In the genomic region with DNA sequence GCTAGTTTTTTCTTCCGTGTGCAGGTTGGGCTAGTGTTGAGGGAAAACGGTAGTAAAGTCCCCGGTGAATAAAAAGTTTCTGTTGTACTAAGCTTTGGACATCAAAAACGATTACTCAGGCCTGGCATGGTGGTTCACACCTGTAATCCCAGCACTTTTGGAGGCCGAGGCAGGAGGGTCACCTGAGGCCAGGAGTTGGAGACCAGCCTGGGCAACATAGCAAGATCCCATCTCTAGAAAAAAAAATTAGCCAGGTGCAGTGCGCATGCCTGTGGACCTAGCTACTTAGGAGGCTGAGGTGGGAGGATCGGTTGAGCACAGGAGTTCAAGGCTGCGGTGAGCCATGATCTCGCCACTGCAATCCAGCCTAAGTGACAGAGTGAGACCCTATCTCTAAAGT, we compare ENCODE assay signal across 30 cellular contexts.
"Had no signal": no experiment of that assay in that cellular context is flagged by ENCODE, and none has a peak within 500 bp of the region (broad histone marks: within the 10 kb centered on the region; RNA-seq: fewer than 3 reads in every experiment).

No MANE protein-coding gene starts in this region.

- H3K9me3 ChIP-seq: adrenal gland, body of pancreas, colonic mucosa, esophagus squamous epithelium, gastroesophageal sphincter, heart right ventricle had no signal

- H3K27me3 Mint-ChIP-seq: activated naive CD4-positive, alpha-beta T cell treated with anti-CD3 and anti-CD28 coated beads, Interleukin-2, amount 50 U/mL, for 24 hours; activated T-helper 17 cell treated with anti-CD3 and anti-CD28 coated beads, Interleukin-2, amount 50 U/mL, for 72 hours had no signal

- H3K36me3 ChIP-seq: adrenal gland, colonic mucosa, esophagus squamous epithelium, gastroesophageal sphincter had no signal

- H3K4me3 ChIP-seq: adrenal gland, body of pancreas, colonic mucosa, esophagus squamous epithelium, gastroesophageal sphincter, heart right ventricle had no signal

- H3K4me1 ChIP-seq: adrenal gland, colonic mucosa, esophagus squamous epithelium had no signal

- FAIRE-seq: endometrium, endothelial cell of umbilical vein had no signal

- H3K27me3 ChIP-seq: adrenal gland, body of pancreas, colonic mucosa, esophagus squamous epithelium, gastroesophageal sphincter, heart right ventricle had no signal

- H3K27ac ChIP-seq: adrenal gland, body of pancreas, colonic mucosa, epithelial cell of prostate, esophagus squamous epithelium, gastroesophageal sphincter had no signal

- H3K27ac Mint-ChIP-seq: activated CD8-positive, alpha-beta T cell treated with anti-CD3 and anti-CD28 coated beads for 36 hours; activated naive CD4-positive, alpha-beta T cell treated with anti-CD3 and anti-CD28 coated beads for 36 hours; activated naive CD4-positive, alpha-beta T cell treated with anti-CD3 and anti-CD28 coated beads, Interleukin-2, amount 50 U/mL, for 24 hours; activated naive CD8-positive, alpha-beta T cell treated with anti-CD3 and anti-CD28 coated beads for 36 hours; activated naive CD8-positive, alpha-beta T cell treated with anti-CD3 and anti-CD28 coated beads, Interleukin-2, amount 50 U/mL, for 24 hours; activated T-helper 17 cell treated with anti-CD3 and anti-CD28 coated beads, Interleukin-2, amount 50 U/mL, for 72 hours; T-helper 1 cell treated with Interleukin-12 subunit alpha and Interleukin-12 subunit beta and Interleukin-4 antibody, amounts not matched to agents 30 μg/mL and 1 μg/mL, for 36 hours had no signal

- H3K9me3 Mint-ChIP-seq: activated CD8-positive, alpha-beta T cell treated with anti-CD3 and anti-CD28 coated beads for 36 hours; activated naive CD4-positive, alpha-beta T cell treated with anti-CD3 and anti-CD28 coated beads for 36 hours; activated naive CD4-positive, alpha-beta T cell treated with anti-CD3 and anti-CD28 coated beads, Interleukin-2, amount 50 U/mL, for 24 hours; activated naive CD8-positive, alpha-beta T cell treated with anti-CD3 and anti-CD28 coated beads for 36 hours; activated naive CD8-positive, alpha-beta T cell treated with anti-CD3 and anti-CD28 coated beads, Interleukin-2, amount 50 U/mL, for 24 hours; activated T-cell treated with anti-CD3 and anti-CD28 coated beads, Interleukin-2, amount 50 U/mL, for 4 hours; activated T-helper 17 cell treated with anti-CD3 and anti-CD28 coated beads, Interleukin-2, amount 50 U/mL, for 72 hours; T-cell; T-helper 1 cell treated with Interleukin-12 subunit alpha and Interleukin-12 subunit beta and Interleukin-4 antibody, amounts not matched to agents 30 μg/mL and 1 μg/mL, for 36 hours had no signal

- DNase-seq: activated CD4-positive, alpha-beta T cell treated with anti-CD3 and anti-CD28 coated beads for 1 hour; activated CD4-positive, alpha-beta T cell treated with anti-CD3 and anti-CD28 coated beads for 4 hours; activated CD4-positive, alpha-beta T cell treated with anti-CD3 and anti-CD28 coated beads, Interleukin-2, amount 50 U/mL, for 1 hour; activated CD4-positive, alpha-beta T cell treated with anti-CD3 and anti-CD28 coated beads, Interleukin-2, amount 50 U/mL, for 48 hours; activated CD8-positive, alpha-beta memory T cell treated with anti-CD3 and anti-CD28 coated beads for 24 hours; activated CD8-positive, alpha-beta T cell treated with anti-CD3 and anti-CD28 coated beads for 36 hours; activated effector memory CD4-positive, alpha-beta T cell treated with anti-CD3 and anti-CD28 coated beads, Interleukin-2, amount 50 U/mL, for 16 hours; activated naive CD4-positive, alpha-beta T cell treated with anti-CD3 and anti-CD28 coated beads for 36 hours; activated naive CD8-positive, alpha-beta T cell treated with anti-CD3 and anti-CD28 coated beads for 36 hours; activated naive CD8-positive, alpha-beta T cell treated with anti-CD3 and anti-CD28 coated beads, Interleukin-2, amount 50 U/mL, for 24 hours; activated T-cell treated with anti-CD3 and anti-CD28 coated beads, Interleukin-2, amount 50 U/mL, for 4 hours; adrenal gland; amygdala; aorta; body of pancreas; central memory CD4-positive, alpha-beta T cell; cerebellar nuclear complex; colonic mucosa; effector CD8-positive, alpha-beta T cell; esophagus squamous epithelium; foreskin melanocyte; heart right ventricle; T-cell had no signal

- ATAC-seq: activated CD8-positive, alpha-beta T cell treated with anti-CD3 and anti-CD28 coated beads for 36 hours; activated naive CD8-positive, alpha-beta T cell treated with anti-CD3 and anti-CD28 coated beads, Interleukin-2, amount 50 U/mL, for 24 hours; activated T-cell treated with anti-CD3 and anti-CD28 coated beads, Interleukin-2, amount 50 U/mL, for 4 hours; activated T-helper 17 cell treated with anti-CD3 and anti-CD28 coated beads, Interleukin-2, amount 50 U/mL, for 72 hours; body of pancreas; gastroesophageal sphincter had no signal

- H3K36me3 Mint-ChIP-seq: activated naive CD4-positive, alpha-beta T cell treated with anti-CD3 and anti-CD28 coated beads, Interleukin-2, amount 50 U/mL, for 24 hours; activated naive CD8-positive, alpha-beta T cell treated with anti-CD3 and anti-CD28 coated beads for 36 hours; T-cell had no signal

- H3K4me3 Mint-ChIP-seq: activated CD8-positive, alpha-beta T cell treated with anti-CD3 and anti-CD28 coated beads for 36 hours; activated naive CD4-positive, alpha-beta T cell treated with anti-CD3 and anti-CD28 coated beads for 36 hours; activated naive CD4-positive, alpha-beta T cell treated with anti-CD3 and anti-CD28 coated beads, Interleukin-2, amount 50 U/mL, for 24 hours; activated naive CD8-positive, alpha-beta T cell treated with anti-CD3 and anti-CD28 coated beads for 36 hours; activated naive CD8-positive, alpha-beta T cell treated with anti-CD3 and anti-CD28 coated beads, Interleukin-2, amount 50 U/mL, for 24 hours; activated T-cell treated with anti-CD3 and anti-CD28 coated beads, Interleukin-2, amount 50 U/mL, for 4 hours; activated T-helper 17 cell treated with anti-CD3 and anti-CD28 coated beads, Interleukin-2, amount 50 U/mL, for 72 hours; T-cell; T-helper 1 cell treated with Interleukin-12 subunit alpha and Interleukin-12 subunit beta and Interleukin-4 antibody, amounts not matched to agents 30 μg/mL and 1 μg/mL, for 36 hours had no signal
